In genomic region chr12:47768323-47768811, GRCh38 we compare ENCODE assay signal across 1 cellular context.
A peak's percentile ranks its signal among the peaks of the same experiment; 100 is the strongest.
TF ChIP-seq lines count a peak whose summit lies in the region.

No MANE protein-coding gene starts in this region.

TF ChIP-seq in HepG2, 621 proteins besides CTCF, POLR2A, EP300 and RAD21 (continued from another document):
- TF ChIP-seq FOXP4 (CRISPR knock-in tag; IDR thresholded peaks at IDR 0.05) (peak; percentile 28; the same call in 1 of the 2 replicates), KLF12 (CRISPR knock-in tag; IDR thresholded peaks at IDR 0.05; ENCODE audit: borderline replicate concordance) (no peak), ZNF143 (CRISPR knock-in tag; IDR thresholded peaks at IDR 0.05) (no peak), ZNF136 (CRISPR knock-in tag; IDR thresholded peaks at IDR 0.05; ENCODE audit: low read depth) (no peak), HMG20B (CRISPR knock-in tag; conservative IDR thresholded peaks at IDR 0.05) (0 out of 2 replicates have a peak, but pooled peaks have one; percentile 16), NFE2L2 (IDR thresholded peaks at IDR 0.05; ENCODE audit: low read length) (no peak), USF2 (IDR thresholded peaks at IDR 0.05; ENCODE audit: low read depth, low read length) (no peak), USF2 (CRISPR knock-in tag; IDR thresholded peaks at IDR 0.05; ENCODE audit: borderline replicate concordance) (no peak), RBAK (CRISPR knock-in tag; IDR thresholded peaks at IDR 0.05) (no peak), CSRNP2 (CRISPR knock-in tag; conservative IDR thresholded peaks at IDR 0.05; ENCODE audit: low read depth) (no peak), YY1 (IDR thresholded peaks at IDR 0.05; ENCODE audit: insufficient read depth, insufficient replicate concordance, low read depth, low read length) (no peak), TBX2 (CRISPR knock-in tag; IDR thresholded peaks at IDR 0.05; ENCODE audit: borderline replicate concordance) (no peak), HNF1A (IDR thresholded peaks at IDR 0.05; ENCODE audit: low read depth) (no peak), HNF1A (CRISPR knock-in tag; IDR thresholded peaks at IDR 0.05; ENCODE audit: borderline replicate concordance) (0 out of 2 replicates have a peak, but pooled peaks have one; percentile 24), HINFP (CRISPR knock-in tag; IDR thresholded peaks at IDR 0.05; ENCODE audit: low read depth) (no peak), MAFG (CRISPR knock-in tag; IDR thresholded peaks at IDR 0.05) (no peak), MED1 (CRISPR knock-in tag; IDR thresholded peaks at IDR 0.05) (peak; percentile 24; the same call in 1 of the 2 replicates), ARID2 (CRISPR knock-in tag; IDR thresholded peaks at IDR 0.05; ENCODE audit: borderline replicate concordance) (no peak), ZNF747 (CRISPR knock-in tag; IDR thresholded peaks at IDR 0.05; ENCODE audit: borderline replicate concordance) (no peak), ZNF597 (CRISPR knock-in tag; IDR thresholded peaks at IDR 0.05) (no peak), RARA (CRISPR knock-in tag; IDR thresholded peaks at IDR 0.05) (peak; percentile 34; the same call in 1 of the 2 replicates), GTF3A (CRISPR knock-in tag; conservative IDR thresholded peaks at IDR 0.05) (no peak), ZNF777 (CRISPR knock-in tag; IDR thresholded peaks at IDR 0.05) (no peak), ZNF776 (CRISPR knock-in tag; IDR thresholded peaks at IDR 0.05) (no peak), ZNF770 (CRISPR knock-in tag; IDR thresholded peaks at IDR 0.05) (no peak), ZNF576 (CRISPR knock-in tag; IDR thresholded peaks at IDR 0.05) (no peak), ZSCAN25 (CRISPR knock-in tag; IDR thresholded peaks at IDR 0.05) (no peak), MBD4 (IDR thresholded peaks at IDR 0.05; ENCODE audit: borderline replicate concordance, low read length) (no peak), TEAD3 (CRISPR knock-in tag; optimal IDR thresholded peaks at IDR 0.05; ENCODE audit: borderline replicate concordance) (peak; percentile 93), PRMT3 (CRISPR knock-in tag; IDR thresholded peaks at IDR 0.05; ENCODE audit: borderline replicate concordance, low read depth) (no peak), FIP1L1 (IDR thresholded peaks at IDR 0.05; ENCODE audit: borderline replicate concordance, insufficient read depth, low read depth, low read length) (no peak), ZNF337 (CRISPR knock-in tag; IDR thresholded peaks at IDR 0.05; ENCODE audit: borderline replicate concordance, low read depth) (no peak), BRD4 (CRISPR knock-in tag; IDR thresholded peaks at IDR 0.05) (no peak), SETDB1 (CRISPR knock-in tag; IDR thresholded peaks at IDR 0.05; ENCODE audit: borderline replicate concordance) (no peak), ISL2 (CRISPR knock-in tag; IDR thresholded peaks at IDR 0.05) (no peak), ZSCAN9 (CRISPR knock-in tag; IDR thresholded peaks at IDR 0.05; ENCODE audit: borderline replicate concordance) (no peak)
TF ChIP-seq in HepG2: peak in this region for 19.
